ENCODE assay signal across 15 cellular contexts in the genomic region with DNA sequence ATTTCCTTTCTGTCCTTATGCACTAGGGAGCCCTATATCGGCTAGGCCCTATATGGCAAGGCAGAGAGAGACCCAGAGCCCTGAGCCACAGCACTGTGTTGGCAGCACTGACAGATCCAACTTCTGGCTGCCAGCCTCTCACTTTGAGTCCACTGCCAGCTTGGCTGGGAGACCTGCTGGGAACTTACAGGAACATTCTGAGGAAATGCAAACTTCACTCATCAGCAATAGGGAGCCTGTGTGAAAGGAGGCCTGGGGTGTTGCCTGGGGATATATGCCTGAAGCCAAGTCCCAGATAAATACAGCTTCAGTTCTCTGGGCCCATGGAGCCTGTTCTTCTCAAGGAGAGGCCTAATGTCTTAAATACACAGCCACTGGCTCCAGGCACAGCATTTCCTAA.
DNase-seq lines count a peak whose midpoint lies in the region; ATAC-seq and TF ChIP-seq lines count a peak whose summit lies in the region.
"Had no signal": no experiment of that assay in that cellular context is flagged by ENCODE, and none has a peak within 500 bp of the region (broad histone marks: within the 10 kb centered on the region; RNA-seq: fewer than 3 reads in every experiment).

No MANE protein-coding gene starts in this region.

- no peaks in the 10 kb centered on the region for H3K4me1 Mint-ChIP-seq in activated CD4-positive, alpha-beta T cell treated with anti-CD3 and anti-CD28 coated beads, Interleukin-2, amount 10 ng/mL, durations not matched to agents 24 days and 14 days

- H3K4me3 ChIP-seq in gastroesophageal sphincter (no peak overlapping the region), mesenchymal stem cell (ENCODE audit: insufficient read depth in 1 of 2, low read depth in 1 of 2, low read length in 2 of 2) (no peak overlapping the region)
- H3K4me3 ChIP-seq: BLaER1 had no signal

- H3K27ac Mint-ChIP-seq in activated CD4-positive, alpha-beta T cell treated with anti-CD3 and anti-CD28 coated beads, Interleukin-2, amount 10 ng/mL, durations not matched to agents 24 days and 14 days, result no peak overlapping the region
- H3K27ac Mint-ChIP-seq: activated CD8-positive, alpha-beta T cell treated with anti-CD3 and anti-CD28 coated beads for 36 hours had no signal

- H2BK5ac ChIP-seq in mesenchymal stem cell (ENCODE audit: low read depth, low read length, poor library complexity, severe bottlenecking), result no peak overlapping the region

- no peak overlapping the region for H4K91ac ChIP-seq in mesenchymal stem cell (ENCODE audit: low read length)

- peak overlapping the region in 1 of 2 experiments; percentile 25 for H2BK12ac ChIP-seq in mesenchymal stem cell (ENCODE audit: low read length in 2 of 2)

- H3K9me3 Mint-ChIP-seq in activated CD4-positive, alpha-beta T cell treated with anti-CD3 and anti-CD28 coated beads, Interleukin-2, amount 10 ng/mL, durations not matched to agents 24 days and 14 days, result no peaks in the 10 kb centered on the region
- H3K9me3 Mint-ChIP-seq: activated CD8-positive, alpha-beta T cell treated with anti-CD3 and anti-CD28 coated beads for 36 hours; IgD-negative memory B cell had no signal

- peak overlapping the region; percentile 51 for H4K8ac ChIP-seq in mesenchymal stem cell (ENCODE audit: low read length)

- H2BK120ac ChIP-seq in mesenchymal stem cell (ENCODE audit: low read depth, low read length), result no peak overlapping the region

- peaks cover 3% of the 10 kb centered on the region for H3K27me3 Mint-ChIP-seq in activated CD4-positive, alpha-beta T cell treated with anti-CD3 and anti-CD28 coated beads, Interleukin-2, amount 10 ng/mL, durations not matched to agents 24 days and 14 days

- no peak overlapping the region for H3K9ac ChIP-seq in mesenchymal stem cell (ENCODE audit: low read length)
- H3K9ac ChIP-seq: BLaER1 had no signal

- no peak overlapping the region for H2AFZ ChIP-seq in mesenchymal stem cell (ENCODE audit: low read depth, low read length)

- ATAC-seq in gastroesophageal sphincter (peak; percentile 76), GM21619 (IDR thresholded peaks at IDR 0.05; ENCODE audit: unreplicated experiment) (no peak)
- ATAC-seq: activated CD8-positive, alpha-beta T cell treated with anti-CD3 and anti-CD28 coated beads for 36 hours had no signal

- H3K9me3 ChIP-seq in gastroesophageal sphincter (no peaks in the 10 kb centered on the region), mesenchymal stem cell (ENCODE audit: control insufficient read depth, low read length) (no peaks in the 10 kb centered on the region)
- H3K9me3 ChIP-seq: BLaER1 had no signal

- no peak overlapping the region for H3K4ac ChIP-seq in mesenchymal stem cell (ENCODE audit: low read depth in 1 of 2, low read length in 2 of 2)

- no peak overlapping the region for H2BK15ac ChIP-seq in mesenchymal stem cell (ENCODE audit: low read depth, poor library complexity, severe bottlenecking)

- no peak for TF ChIP-seq EP300 in gastroesophageal sphincter (IDR thresholded peaks at IDR 0.05)

- H3K4me3 Mint-ChIP-seq in activated CD4-positive, alpha-beta T cell treated with anti-CD3 and anti-CD28 coated beads, Interleukin-2, amount 10 ng/mL, durations not matched to agents 24 days and 14 days, result no peak overlapping the region
- H3K4me3 Mint-ChIP-seq: activated CD8-positive, alpha-beta T cell treated with anti-CD3 and anti-CD28 coated beads for 36 hours; IgD-negative memory B cell had no signal

- TF ChIP-seq CTCF in gastroesophageal sphincter (IDR thresholded peaks at IDR 0.05), result no peak

- H3K27ac ChIP-seq in gastroesophageal sphincter (peak overlapping the region; percentile 62 to 75 (median 67)), mesenchymal stem cell (ENCODE audit: low read length, poor library complexity, severe bottlenecking) (no peak overlapping the region), substantia nigra (ENCODE audit: low read depth, low read length, poor library complexity, severe bottlenecking) (no peak overlapping the region)
- H3K27ac ChIP-seq: BLaER1 had no signal

- no peak overlapping the region for H3K18ac ChIP-seq in mesenchymal stem cell (ENCODE audit: low read depth in 1 of 2, low read length in 2 of 2)

- no peak overlapping the region for H3K23ac ChIP-seq in mesenchymal stem cell (ENCODE audit: low read length in 2 of 2)

- intact Hi-C loops in activated CD4-positive, alpha-beta T cell treated with anti-CD3 and anti-CD28 coated beads, Interleukin-2, amount 10 ng/mL, durations not matched to agents 24 days and 14 days (cut with micrococcal nuclease), result no loop called here

- DNase-seq in NCI-H446 (lab: John Stamatoyannopoulos, UW), result peak; percentile 73 to 94
- DNase-seq in mesenchymal stem cell, result no peak
- peak in 34 of 49 donors; percentile 8 to 72 (median 33) for DNase-seq in substantia nigra (lab: John Stamatoyannopoulos, UW)
- no peak for DNase-seq in activated CD4-positive, alpha-beta T cell treated with anti-CD3 and anti-CD28 coated beads, Interleukin-2, amount 10 ng/mL, durations not matched to agents 24 days and 14 days
- DNase-seq in A172 (ENCODE audit: low spot score), result no peak
- no peak for DNase-seq in NCI-H2107 treated with DMSO at 0.1 percent for 48 hours (lab: John Stamatoyannopoulos, UW; ENCODE audit: unreplicated experiment)
- DNase-seq: activated CD8-positive, alpha-beta T cell treated with anti-CD3 and anti-CD28 coated beads for 36 hours; central memory CD4-positive, alpha-beta T cell; NCI-H1417; stimulated activated CD8-positive, alpha-beta memory T cell treated with anti-CD3 and anti-CD28 coated beads, Interleukin-4, amount 100 ng/mL, for 48 hours; T-helper 9 cell had no signal

- no peak overlapping the region for H2AK5ac ChIP-seq in mesenchymal stem cell (ENCODE audit: low read length, severe bottlenecking)

- no peaks in the 10 kb centered on the region for H3K79me1 ChIP-seq in mesenchymal stem cell (replicated peaks; ENCODE audit: low read length, poor library complexity, severe bottlenecking)

- H3K4me1 ChIP-seq in gastroesophageal sphincter (peaks cover 0 to 25% (median 2%) of the 10 kb centered on the region in 3 donors), mesenchymal stem cell (ENCODE audit: control insufficient read depth, insufficient read depth, low read depth, low read length) (no peaks in the 10 kb centered on the region)

- H3K14ac ChIP-seq in mesenchymal stem cell (ENCODE audit: low read length in 2 of 2), result no peak overlapping the region

- 67% methylated on average over 1 of the region's 1 CpG; no CpG with 5 or more reads in 1 of the 2 donors for WGBS in gastroesophageal sphincter (ENCODE audit: low coverage in 1 of 2), 2 donors
- WGBS in mesenchymal stem cell, result 95% methylated on average over 1 of the region's 1 CpG

- no peak for TF ChIP-seq POLR2A in gastroesophageal sphincter (IDR thresholded peaks at IDR 0.05)

- no peak overlapping the region for H3K4me2 ChIP-seq in mesenchymal stem cell (ENCODE audit: low read length, poor library complexity, severe bottlenecking)
- H3K4me2 ChIP-seq: BLaER1 had no signal

- no peaks in the 10 kb centered on the region for H3K27me3 ChIP-seq in gastroesophageal sphincter
- H3K27me3 ChIP-seq in mesenchymal stem cell (ENCODE audit: control insufficient read depth in 1 of 2, insufficient read depth in 1 of 2, low read length in 2 of 2), result no peaks in the 10 kb centered on the region
- H3K27me3 ChIP-seq: BLaER1 had no signal

- H3K36me3 ChIP-seq in gastroesophageal sphincter, result no peaks in the 10 kb centered on the region
- no peaks in the 10 kb centered on the region for H3K36me3 ChIP-seq in mesenchymal stem cell (ENCODE audit: control insufficient read depth in 1 of 2, insufficient read depth in 2 of 2, low read depth in 1 of 2, low read length in 2 of 2)
- H3K36me3 ChIP-seq: BLaER1 had no signal

- H3K36me3 Mint-ChIP-seq in activated CD4-positive, alpha-beta T cell treated with anti-CD3 and anti-CD28 coated beads, Interleukin-2, amount 10 ng/mL, durations not matched to agents 24 days and 14 days (ENCODE audit: low read depth), result no peaks in the 10 kb centered on the region
- H3K36me3 Mint-ChIP-seq: IgD-negative memory B cell had no signal

Comparison
In these comparisons a context has a peak if more than half of its experiments do, and no peak if none do; other contexts are left out.
1. DNase-seq: peak in NCI-H446 (2 of 2) and substantia nigra (34 of 49); none in mesenchymal stem cell (single experiment), activated CD4-positive, alpha-beta T cell treated with anti-CD3 and anti-CD28 coated beads, Interleukin-2, amount 10 ng/mL, durations not matched to agents 24 days and 14 days (single experiment), A172 (single experiment) and NCI-H2107 treated with DMSO at 0.1 percent for 48 hours (single experiment).
2. H3K27ac ChIP-seq: peak in gastroesophageal sphincter (4 of 4); none in mesenchymal stem cell (single experiment) and substantia nigra (single experiment).